ENCODE assay signal across 1 cellular context in the genomic region with DNA sequence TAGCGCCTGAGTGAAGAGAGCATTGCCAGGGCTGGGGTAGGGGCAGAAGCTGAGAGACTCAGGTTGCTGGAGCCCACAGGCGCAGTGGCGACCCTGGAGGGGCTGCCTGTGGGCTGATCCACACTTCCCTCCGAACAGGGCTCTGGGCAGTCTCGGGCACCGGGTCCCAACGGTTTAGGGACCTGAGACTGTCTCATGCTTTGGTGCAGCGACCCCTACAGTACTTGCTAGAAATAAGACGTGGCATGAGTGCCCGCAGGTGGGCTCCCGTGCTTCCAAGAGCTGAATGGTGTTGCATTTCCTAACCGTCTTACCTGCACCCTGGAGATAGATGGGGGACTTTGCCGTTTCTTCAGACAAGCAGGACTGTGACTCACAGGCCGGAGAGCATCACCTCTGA.
TF ChIP-seq lines count a peak whose summit lies in the region.

No MANE protein-coding gene starts in this region.

TF ChIP-seq in K562, 482 proteins besides CTCF, POLR2A, EP300 and RAD21:
- no peak for TF ChIP-seq ADNP (tag; IDR thresholded peaks at IDR 0.05)
- TF ChIP-seq CREB1 (IDR thresholded peaks at IDR 0.05), result no peak
- TF ChIP-seq CREB1 (CRISPR knock-in tag; IDR thresholded peaks at IDR 0.05), result no peak
- TF ChIP-seq CBX8 (IDR thresholded peaks at IDR 0.05; ENCODE audit: borderline replicate concordance, extremely low read depth, low read depth, low read length, poor library complexity, severe bottlenecking), result no peak
- no peak for TF ChIP-seq SAP30 (IDR thresholded peaks at IDR 0.05; ENCODE audit: borderline replicate concordance, insufficient read depth, low read depth, low read length, poor library complexity, severe bottlenecking)
- TF ChIP-seq, protein P1, sequence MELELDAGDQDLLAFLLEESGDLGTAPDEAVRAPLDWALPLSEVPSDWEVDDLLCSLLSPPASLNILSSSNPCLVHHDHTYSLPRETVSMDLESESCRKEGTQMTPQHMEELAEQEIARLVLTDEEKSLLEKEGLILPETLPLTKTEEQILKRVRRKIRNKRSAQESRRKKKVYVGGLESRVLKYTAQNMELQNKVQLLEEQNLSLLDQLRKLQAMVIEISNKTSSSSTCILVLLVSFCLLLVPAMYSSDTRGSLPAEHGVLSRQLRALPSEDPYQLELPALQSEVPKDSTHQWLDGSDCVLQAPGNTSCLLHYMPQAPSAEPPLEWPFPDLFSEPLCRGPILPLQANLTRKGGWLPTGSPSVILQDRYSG (tag; conservative IDR thresholded peaks at IDR 0.05; ENCODE audit: low read depth), result no peak
- no peak for TF ChIP-seq FOXK2 (conservative IDR thresholded peaks at IDR 0.05 in 1 of 2, IDR thresholded peaks at IDR 0.05 in 1 of 2; ENCODE audit: low read depth in 2 of 2)
- TF ChIP-seq, protein P2, sequence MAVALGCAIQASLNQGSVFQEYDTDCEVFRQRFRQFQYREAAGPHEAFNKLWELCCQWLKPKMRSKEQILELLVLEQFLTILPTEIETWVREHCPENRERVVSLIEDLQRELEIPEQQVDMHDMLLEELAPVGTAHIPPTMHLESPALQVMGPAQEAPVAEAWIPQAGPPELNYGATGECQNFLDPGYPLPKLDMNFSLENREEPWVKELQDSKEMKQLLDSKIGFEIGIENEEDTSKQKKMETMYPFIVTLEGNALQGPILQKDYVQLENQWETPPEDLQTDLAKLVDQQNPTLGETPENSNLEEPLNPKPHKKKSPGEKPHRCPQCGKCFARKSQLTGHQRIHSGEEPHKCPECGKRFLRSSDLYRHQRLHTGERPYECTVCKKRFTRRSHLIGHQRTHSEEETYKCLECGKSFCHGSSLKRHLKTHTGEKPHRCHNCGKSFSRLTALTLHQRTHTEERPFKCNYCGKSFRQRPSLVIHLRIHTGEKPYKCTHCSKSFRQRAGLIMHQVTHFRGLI (CRISPR knock-in tag; IDR thresholded peaks at IDR 0.05), result no peak
- no peak for TF ChIP-seq DACH1 (IDR thresholded peaks at IDR 0.05; ENCODE audit: partially characterized antibody)
- no peak for TF ChIP-seq SMARCE1 (IDR thresholded peaks at IDR 0.05)
- TF ChIP-seq ZBTB8A (IDR thresholded peaks at IDR 0.05; ENCODE audit: partially characterized antibody), result no peak
- no peak for TF ChIP-seq MEF2A (IDR thresholded peaks at IDR 0.05; ENCODE audit: control insufficient read depth, low read depth, low read length)
- TF ChIP-seq ZNF584 (CRISPR knock-in tag; IDR thresholded peaks at IDR 0.05; ENCODE audit: low read depth), result no peak
- TF ChIP-seq, protein P3, sequence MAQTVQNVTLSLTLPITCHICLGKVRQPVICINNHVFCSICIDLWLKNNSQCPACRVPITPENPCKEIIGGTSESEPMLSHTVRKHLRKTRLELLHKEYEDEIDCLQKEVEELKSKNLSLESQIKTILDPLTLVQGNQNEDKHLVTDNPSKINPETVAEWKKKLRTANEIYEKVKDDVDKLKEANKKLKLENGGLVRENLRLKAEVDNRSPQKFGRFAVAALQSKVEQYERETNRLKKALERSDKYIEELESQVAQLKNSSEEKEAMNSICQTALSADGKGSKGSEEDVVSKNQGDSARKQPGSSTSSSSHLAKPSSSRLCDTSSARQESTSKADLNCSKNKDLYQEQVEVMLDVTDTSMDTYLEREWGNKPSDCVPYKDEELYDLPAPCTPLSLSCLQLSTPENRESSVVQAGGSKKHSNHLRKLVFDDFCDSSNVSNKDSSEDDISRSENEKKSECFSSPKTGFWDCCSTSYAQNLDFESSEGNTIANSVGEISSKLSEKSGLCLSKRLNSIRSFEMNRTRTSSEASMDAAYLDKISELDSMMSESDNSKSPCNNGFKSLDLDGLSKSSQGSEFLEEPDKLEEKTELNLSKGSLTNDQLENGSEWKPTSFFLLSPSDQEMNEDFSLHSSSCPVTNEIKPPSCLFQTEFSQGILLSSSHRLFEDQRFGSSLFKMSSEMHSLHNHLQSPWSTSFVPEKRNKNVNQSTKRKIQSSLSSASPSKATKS (CRISPR knock-in tag; IDR thresholded peaks at IDR 0.05), result no peak
- no peak for TF ChIP-seq TCF3 (CRISPR knock-in tag; IDR thresholded peaks at IDR 0.05)
- TF ChIP-seq MXI1 (IDR thresholded peaks at IDR 0.05; ENCODE audit: low read depth, low read length), result no peak
- no peak for TF ChIP-seq CHD1 (IDR thresholded peaks at IDR 0.05; ENCODE audit: low read length)
- no peak for TF ChIP-seq ELF1 (tag; IDR thresholded peaks at IDR 0.05)
- TF ChIP-seq, protein P4, sequence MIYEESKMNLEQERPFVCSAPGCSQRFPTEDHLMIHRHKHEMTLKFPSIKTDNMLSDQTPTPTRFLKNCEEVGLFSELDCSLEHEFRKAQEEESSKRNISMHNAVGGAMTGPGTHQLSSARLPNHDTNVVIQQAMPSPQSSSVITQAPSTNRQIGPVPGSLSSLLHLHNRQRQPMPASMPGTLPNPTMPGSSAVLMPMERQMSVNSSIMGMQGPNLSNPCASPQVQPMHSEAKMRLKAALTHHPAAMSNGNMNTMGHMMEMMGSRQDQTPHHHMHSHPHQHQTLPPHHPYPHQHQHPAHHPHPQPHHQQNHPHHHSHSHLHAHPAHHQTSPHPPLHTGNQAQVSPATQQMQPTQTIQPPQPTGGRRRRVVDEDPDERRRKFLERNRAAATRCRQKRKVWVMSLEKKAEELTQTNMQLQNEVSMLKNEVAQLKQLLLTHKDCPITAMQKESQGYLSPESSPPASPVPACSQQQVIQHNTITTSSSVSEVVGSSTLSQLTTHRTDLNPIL (CRISPR knock-in tag; IDR thresholded peaks at IDR 0.05), result no peak
- TF ChIP-seq, protein P5, sequence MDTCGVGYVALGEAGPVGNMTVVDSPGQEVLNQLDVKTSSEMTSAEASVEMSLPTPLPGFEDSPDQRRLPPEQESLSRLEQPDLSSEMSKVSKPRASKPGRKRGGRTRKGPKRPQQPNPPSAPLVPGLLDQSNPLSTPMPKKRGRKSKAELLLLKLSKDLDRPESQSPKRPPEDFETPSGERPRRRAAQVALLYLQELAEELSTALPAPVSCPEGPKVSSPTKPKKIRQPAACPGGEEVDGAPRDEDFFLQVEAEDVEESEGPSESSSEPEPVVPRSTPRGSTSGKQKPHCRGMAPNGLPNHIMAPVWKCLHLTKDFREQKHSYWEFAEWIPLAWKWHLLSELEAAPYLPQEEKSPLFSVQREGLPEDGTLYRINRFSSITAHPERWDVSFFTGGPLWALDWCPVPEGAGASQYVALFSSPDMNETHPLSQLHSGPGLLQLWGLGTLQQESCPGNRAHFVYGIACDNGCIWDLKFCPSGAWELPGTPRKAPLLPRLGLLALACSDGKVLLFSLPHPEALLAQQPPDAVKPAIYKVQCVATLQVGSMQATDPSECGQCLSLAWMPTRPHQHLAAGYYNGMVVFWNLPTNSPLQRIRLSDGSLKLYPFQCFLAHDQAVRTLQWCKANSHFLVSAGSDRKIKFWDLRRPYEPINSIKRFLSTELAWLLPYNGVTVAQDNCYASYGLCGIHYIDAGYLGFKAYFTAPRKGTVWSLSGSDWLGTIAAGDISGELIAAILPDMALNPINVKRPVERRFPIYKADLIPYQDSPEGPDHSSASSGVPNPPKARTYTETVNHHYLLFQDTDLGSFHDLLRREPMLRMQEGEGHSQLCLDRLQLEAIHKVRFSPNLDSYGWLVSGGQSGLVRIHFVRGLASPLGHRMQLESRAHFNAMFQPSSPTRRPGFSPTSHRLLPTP (IDR thresholded peaks at IDR 0.05; ENCODE audit: borderline replicate concordance, extremely low read depth, insufficient read length), result no peak
